ENCODE assay signal across 8 cellular contexts in the genomic region with DNA sequence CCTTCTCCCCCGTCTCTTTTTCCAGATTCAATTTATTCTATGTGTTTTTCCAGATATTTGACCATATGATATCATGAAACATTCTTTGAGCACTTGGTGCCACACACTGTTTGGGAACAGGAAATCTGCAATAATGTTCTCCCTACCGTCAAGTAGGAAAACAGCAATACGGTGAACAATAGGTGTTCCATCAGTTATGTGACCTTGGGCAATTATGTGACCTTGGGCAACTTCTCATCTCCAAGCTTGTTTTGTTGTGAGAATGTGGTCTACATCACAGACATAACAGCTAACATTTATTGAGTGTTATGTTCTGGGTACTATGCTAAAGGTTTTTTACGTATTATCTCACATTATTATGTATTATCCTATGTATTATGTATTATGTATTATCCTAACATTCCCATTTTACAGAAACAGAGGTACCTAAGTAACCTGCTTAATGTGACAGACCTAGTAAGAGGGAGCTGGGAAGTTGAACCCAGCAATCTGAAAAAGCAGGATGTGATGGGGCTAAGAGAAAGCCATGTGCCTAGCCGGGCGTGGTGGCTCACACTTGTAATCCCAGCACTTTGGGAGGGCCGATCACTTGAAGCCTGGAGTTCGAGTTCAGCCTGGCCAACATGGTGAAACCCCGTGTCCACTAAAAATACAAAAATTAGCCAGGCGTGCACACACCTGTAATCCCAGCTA. TPM values are rescaled to one million over a fixed set of nuclear protein-coding genes. Genes with fewer than 3 reads are reported as not detected.
A peak's percentile ranks its signal among the peaks of the same experiment; 100 is the strongest.
DNase-seq lines count a peak whose midpoint lies in the region; ATAC-seq and TF ChIP-seq lines count a peak whose summit lies in the region.

No MANE protein-coding gene starts in this region.

- peak overlapping the region; percentile 70 to 100; a peak in 3 of 4 replicates for H4K8ac ChIP-seq in IMR-90 (ENCODE audit: low read depth in 2 of 2, low read length in 2 of 2)

- H3K79me1 ChIP-seq in IMR-90 (ENCODE audit: low read depth in 1 of 2, low read length in 2 of 2), result peaks cover 20 to 34% of the 10 kb centered on the region in 2 experiments

- H2BK5ac ChIP-seq in IMR-90 (ENCODE audit: low read depth, low read length, poor library complexity, severe bottlenecking), result no peak overlapping the region

- ATAC-seq in IMR-90 (ENCODE audit: low read depth), result no peak
- ATAC-seq in naive thymus-derived CD8-positive, alpha-beta T cell, result no peak
- no peak for ATAC-seq in GM21515 (IDR thresholded peaks at IDR 0.05; ENCODE audit: unreplicated experiment)

- H3K4me2 ChIP-seq in BLaER1, result peak overlapping the region; percentile 92
- H3K4me2 ChIP-seq in IMR-90 (ENCODE audit: low read depth, low read length), result peak overlapping the region; percentile 98; the same call in 1 of the 2 replicates

- H3K27me3 Mint-ChIP-seq in naive thymus-derived CD8-positive, alpha-beta T cell, result no peaks in the 10 kb centered on the region

- H2BK120ac ChIP-seq in IMR-90 (ENCODE audit: low read depth, low read length), result no peak overlapping the region

- H4K20me1 ChIP-seq in BLaER1 (no peaks in the 10 kb centered on the region), IMR-90 (ENCODE audit: insufficient read depth, low read length) (no peaks in the 10 kb centered on the region)

- TF ChIP-seq CTCF in IMR-90 (conservative IDR thresholded peaks at IDR 0.05; ENCODE audit: low read depth, low read length), result no peak
- no peak for TF ChIP-seq CTCF in choroid plexus epithelial cell (conservative IDR thresholded peaks at IDR 0.05; ENCODE audit: low read depth, low read length)

- POLR2A ChIA-PET in IMR-90 (lab: Charles Lee; ENCODE audit: unreplicated experiment), result no interaction called here
- POLR2A ChIA-PET in naive thymus-derived CD8-positive, alpha-beta T cell (lab: Charles Lee), result interaction anchor here (0.6 to 3.0 kb wide), 5 partner anchors 114 to 174 kb away, joined by 3 to 15 read pairs (median 4); no protein-coding TSS in a partner anchor

- BruUV-seq in IMR-90 (replicated peaks; lab: Mats Ljungman, UMichigan), result no TSS peak

- no peak for TF ChIP-seq POLR2A in IMR-90 (IDR thresholded peaks at IDR 0.05; ENCODE audit: low read depth, low read length)

- no peak overlapping the region for H2AK5ac ChIP-seq in IMR-90 (ENCODE audit: low read depth, low read length)

- peak overlapping the region; percentile 40; the same call in 1 of the 2 replicates for H2BK20ac ChIP-seq in IMR-90 (ENCODE audit: low read depth, low read length)

- H3K27me3 ChIP-seq in BLaER1 (no peaks in the 10 kb centered on the region), IMR-90 (ENCODE audit: control insufficient read depth, insufficient read depth, low read length) (no peaks in the 10 kb centered on the region)

- peaks cover 36% of the 10 kb centered on the region for H3K36me3 ChIP-seq in BLaER1
- H3K36me3 ChIP-seq in IMR-90 (ENCODE audit: control insufficient read depth, insufficient read depth, low read length), result no peaks in the 10 kb centered on the region

- DNase-seq in IMR-90 (no peak), choroid plexus epithelial cell (ENCODE audit: low read depth) (no peak), NCI-H1092 treated with DMSO at 0.1 percent for 48 hours (lab: John Stamatoyannopoulos, UW) (no peak), DMS79 treated with DMSO at 0.1 percent for 48 hours (lab: John Stamatoyannopoulos, UW) (no peak), NCI-H2107 (lab: John Stamatoyannopoulos, UW) (no peak)
- no peak for DNase-seq in naive thymus-derived CD8-positive, alpha-beta T cell

- peaks cover 3% of the 10 kb centered on the region; the same call in 1 of the 2 replicates for H3K9me1 ChIP-seq in IMR-90 (ENCODE audit: insufficient read depth, low read length)

- WGBS in IMR-90 (ENCODE audit: extremely low coverage in 2 of 2, insufficient read length in 1 of 2), 2 experiments, result 95% methylated on average over 4 of the region's 10 CpGs; no CpG with 5 or more reads in 1 of the 2 experiments

- peak overlapping the region; percentile 39; the same call in 1 of the 2 replicates for H4K5ac ChIP-seq in IMR-90 (ENCODE audit: low read depth, low read length)

- H2BK15ac ChIP-seq in IMR-90 (ENCODE audit: low read depth, low read length), result no peak overlapping the region

- H3K9me3 Mint-ChIP-seq in naive thymus-derived CD8-positive, alpha-beta T cell, result no peaks in the 10 kb centered on the region

- H3K23ac ChIP-seq in IMR-90 (ENCODE audit: low read depth, low read length), result peak overlapping the region; percentile 84; the same call in 1 of the 2 replicates

- H3K27ac ChIP-seq in BLaER1 (no peak overlapping the region), IMR-90 (ENCODE audit: insufficient read depth, low read length) (no peak overlapping the region)

- H3K36me3 Mint-ChIP-seq in naive thymus-derived CD8-positive, alpha-beta T cell, result peaks cover under 1 to 20% (median 3%) of the 10 kb centered on the region in 3 donors

- H3K4me1 Mint-ChIP-seq in naive thymus-derived CD8-positive, alpha-beta T cell, result peaks cover 30 to 51% (median 48%) of the 10 kb centered on the region in 4 donors

- intact Hi-C loops in IMR-90 (cut with micrococcal nuclease), result no loop called here

- H2AK9ac ChIP-seq in IMR-90 (replicated peaks; ENCODE audit: low read depth, low read length, poor library complexity), result no peak overlapping the region

- no peak for TF ChIP-seq RAD21 in IMR-90 (IDR thresholded peaks at IDR 0.05; ENCODE audit: low read length)

- no peak overlapping the region; the same call in 1 of the 2 replicates for H3K14ac ChIP-seq in IMR-90 (replicated peaks; ENCODE audit: low read depth, low read length)

- dilution Hi-C loops in IMR-90 (cut with HindIII; ENCODE audit: low sequenced_read_pairs, unreplicated experiment), result loop anchor here (25.0 kb wide), 1 partner anchor 184 kb away; no protein-coding TSS in a partner anchor

- in situ Hi-C loops in IMR-90 (cut with MboI; ENCODE audit: low sequenced_read_pairs), result no loop called here

- H3K4me1 ChIP-seq in BLaER1 (peaks cover 32% of the 10 kb centered on the region), IMR-90 (ENCODE audit: control insufficient read depth, insufficient read depth, low read length) (peaks cover 5% of the 10 kb centered on the region; the same call in 1 of the 2 replicates)

- peak overlapping the region; percentile 93 to 99 (median 98) for H3K27ac Mint-ChIP-seq in naive thymus-derived CD8-positive, alpha-beta T cell

- H3K4me3 Mint-ChIP-seq in naive thymus-derived CD8-positive, alpha-beta T cell, result peak overlapping the region; percentile 80 to 98 (median 96)

- peak overlapping the region; percentile 78 for H3K4me3 ChIP-seq in BLaER1
- no peak overlapping the region for H3K4me3 ChIP-seq in IMR-90 (ENCODE audit: insufficient read depth, low read depth, low read length)
- peak overlapping the region; percentile 85 for H3K4me3 ChIP-seq in choroid plexus epithelial cell (ENCODE audit: low read depth, low read length)

- CTCF ChIA-PET in IMR-90 (lab: Yijun Ruan, JAX), result interaction anchor here (1.0 kb wide), 1 partner anchor 176 kb away, joined by 3 read pairs; no protein-coding TSS in a partner anchor

- no peak overlapping the region for H4K91ac ChIP-seq in IMR-90 (ENCODE audit: insufficient read depth, low read depth, low read length)

- H3K9me3 ChIP-seq in BLaER1 (no peaks in the 10 kb centered on the region), IMR-90 (ENCODE audit: control insufficient read depth, insufficient read depth, low read length) (no peaks in the 10 kb centered on the region)

- H2AFZ ChIP-seq in IMR-90 (replicated peaks; ENCODE audit: low read length, poor library complexity), result no peak overlapping the region

- no peak overlapping the region for H3K18ac ChIP-seq in IMR-90 (ENCODE audit: low read depth, low read length)

- H3K9ac ChIP-seq in BLaER1 (peak overlapping the region; percentile 88; the same call in 1 of the 2 replicates), IMR-90 (ENCODE audit: low read depth, low read length) (no peak overlapping the region; the same call in 1 of the 2 replicates)

- no peak overlapping the region for H3K4ac ChIP-seq in IMR-90 (ENCODE audit: low read depth, low read length)

- H3K56ac ChIP-seq in IMR-90 (ENCODE audit: extremely low read depth, insufficient read depth, low read length), result no peak overlapping the region

TF ChIP-seq in IMR-90, 13 proteins besides CTCF, POLR2A, EP300 and RAD21 (continues in another document):
- no peak for TF ChIP-seq NFE2L2 (IDR thresholded peaks at IDR 0.05; ENCODE audit: low read depth, low read length)
- no peak for TF ChIP-seq FOS (IDR thresholded peaks at IDR 0.05; ENCODE audit: low read depth, low read length)
- no peak for TF ChIP-seq MXI1 (IDR thresholded peaks at IDR 0.05; ENCODE audit: borderline replicate concordance, low read depth, low read length)
- TF ChIP-seq BHLHE40 (IDR thresholded peaks at IDR 0.05; ENCODE audit: low read depth, low read length), result no peak
- TF ChIP-seq, protein P1, sequence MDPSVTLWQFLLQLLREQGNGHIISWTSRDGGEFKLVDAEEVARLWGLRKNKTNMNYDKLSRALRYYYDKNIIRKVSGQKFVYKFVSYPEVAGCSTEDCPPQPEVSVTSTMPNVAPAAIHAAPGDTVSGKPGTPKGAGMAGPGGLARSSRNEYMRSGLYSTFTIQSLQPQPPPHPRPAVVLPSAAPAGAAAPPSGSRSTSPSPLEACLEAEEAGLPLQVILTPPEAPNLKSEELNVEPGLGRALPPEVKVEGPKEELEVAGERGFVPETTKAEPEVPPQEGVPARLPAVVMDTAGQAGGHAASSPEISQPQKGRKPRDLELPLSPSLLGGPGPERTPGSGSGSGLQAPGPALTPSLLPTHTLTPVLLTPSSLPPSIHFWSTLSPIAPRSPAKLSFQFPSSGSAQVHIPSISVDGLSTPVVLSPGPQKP (IDR thresholded peaks at IDR 0.05; ENCODE audit: borderline replicate concordance, low read depth, low read length), result no peak

RNA-seq across cellular contexts. Expression of a gene that starts 1.2 kb away (rescaled TPM):
- 22.9 and 31.4 TPM in 2 replicates for total RNA-seq in IMR-90 (2012; rRNA removed)
- polyA plus RNA-seq in IMR-90 (2012; rRNA removed), result 18.8 and 23.2 TPM in 2 replicates
- 13.8 and 26.9 TPM in 2 replicates for polyA plus RNA-seq in IMR-90 (2012; cell fraction: cytosol; rRNA removed)
- 42.3 and 45.3 TPM in 2 replicates for polyA plus RNA-seq in IMR-90 (2012; cell fraction: nucleus; rRNA removed; ENCODE audit: low replicate concordance)
- total RNA-seq in naive thymus-derived CD8-positive, alpha-beta T cell, result 100 to 1,000 TPM; 134 to 137 TPM
- polyA plus RNA-seq in naive thymus-derived CD8-positive, alpha-beta T cell, result 10 to 100 TPM; 18.5 to 19.8 (median 19.0) TPM

RNA-seq across cellular contexts. Expression of a gene that starts 48.4 kb away (rescaled TPM):
- 327 and 441 TPM in 2 replicates for total RNA-seq in IMR-90 (2012; rRNA removed)
- polyA plus RNA-seq in IMR-90 (2012; rRNA removed), result 244 and 254 TPM in 2 replicates
- 142 and 290 TPM in 2 replicates for polyA plus RNA-seq in IMR-90 (2012; cell fraction: cytosol; rRNA removed)
- 69.6 and 90.7 TPM in 2 replicates for polyA plus RNA-seq in IMR-90 (2012; cell fraction: nucleus; rRNA removed; ENCODE audit: low replicate concordance)
- 100 to 1,000 TPM; 130 to 132 TPM for total RNA-seq in naive thymus-derived CD8-positive, alpha-beta T cell
- polyA plus RNA-seq in naive thymus-derived CD8-positive, alpha-beta T cell, result 100 to 1,000 TPM; 219 to 318 (median 272) TPM

RNA-seq across cellular contexts. Expression of a gene that starts 58.6 kb away (rescaled TPM):
- 0.28 and 0.54 TPM in 2 replicates for total RNA-seq in IMR-90 (2012; rRNA removed)
- 0.15 and 0.36 TPM in 2 replicates for polyA plus RNA-seq in IMR-90 (2012; rRNA removed)
- polyA plus RNA-seq in IMR-90 (2012; cell fraction: cytosol; rRNA removed), result 0.11 and 0.13 TPM in 2 replicates
- 0.09 and 0.34 TPM in 2 replicates for polyA plus RNA-seq in IMR-90 (2012; cell fraction: nucleus; rRNA removed; ENCODE audit: low replicate concordance)
- under 1 TPM in 1 of 2 experiments, not detected in 1; 0.70 TPM for total RNA-seq in naive thymus-derived CD8-positive, alpha-beta T cell
- 1 to 10 TPM in 1 of 3 donors, under 1 TPM in 1, not detected in 1; 0.69 to 1.2 TPM for polyA plus RNA-seq in naive thymus-derived CD8-positive, alpha-beta T cell
